In the genomic region with DNA sequence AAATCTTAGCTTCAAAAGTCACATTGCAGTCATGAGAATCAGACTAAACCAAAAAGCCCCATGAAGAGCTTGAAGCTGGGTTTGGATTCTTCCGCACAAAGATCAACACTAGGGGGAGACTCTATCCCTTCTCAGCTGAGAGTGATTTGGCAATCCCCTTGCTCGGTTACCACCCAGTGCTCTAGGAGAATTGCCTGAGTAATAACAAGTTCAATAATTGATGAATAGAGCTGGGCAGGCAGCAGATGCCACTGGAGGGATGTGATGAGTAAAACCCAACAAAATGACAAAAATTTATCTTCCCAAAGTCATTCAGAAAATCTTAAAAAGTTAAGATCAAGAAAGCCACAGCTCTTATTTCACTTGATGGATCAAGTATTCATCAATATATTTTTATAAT, we compare ENCODE assay signal across 8 cellular contexts.
DNase-seq lines count a peak whose midpoint lies in the region; ATAC-seq, FAIRE-seq and TF ChIP-seq lines count a peak whose summit lies in the region.

No MANE protein-coding gene starts in this region.

- POLR2A ChIA-PET in CD8-positive, alpha-beta memory T cell (lab: Charles Lee): interaction anchor here (1.5 kb wide), 1 partner anchor 184 kb away, joined by 6 read pairs; no protein-coding TSS in a partner anchor
- POLR2A ChIA-PET in endothelial cell of umbilical vein (lab: Charles Lee): interaction anchor here (1.1 kb wide), 1 partner anchor 183 kb away, joined by 6 read pairs; no protein-coding TSS in a partner anchor

- peak; percentile 72 for FAIRE-seq in endothelial cell of umbilical vein (lab: Jason Lieb, UNC)

- H3K27ac Mint-ChIP-seq in CD8-positive, alpha-beta memory T cell: no peak overlapping the region

- ATAC-seq in GM18907 (IDR thresholded peaks at IDR 0.05; ENCODE audit: unreplicated experiment) (peak; percentile 95), HG03103 (IDR thresholded peaks at IDR 0.05; ENCODE audit: low read depth, unreplicated experiment) (peak; percentile 78)

- no peaks in the 10 kb centered on the region for H4K20me1 ChIP-seq in endothelial cell of umbilical vein (replicated peaks; ENCODE audit: control insufficient read depth, extremely low read depth, insufficient read depth, low read length)

- no peak overlapping the region for H3K4me3 ChIP-seq in CD8-positive, alpha-beta memory T cell (ENCODE audit: low read length)
- H3K4me3 ChIP-seq in endothelial cell of umbilical vein (replicated peaks in 1 of 3; ENCODE audit: insufficient read depth in 1 of 3, low read depth in 1 of 3, low read length in 3 of 3): no peak overlapping the region

- no peaks in the 10 kb centered on the region for H3K79me2 ChIP-seq in endothelial cell of umbilical vein (ENCODE audit: control insufficient read depth, insufficient read depth, low read length)

- no peaks in the 10 kb centered on the region for H3K9me3 ChIP-seq in CD8-positive, alpha-beta memory T cell (ENCODE audit: low read length)
- H3K9me3 ChIP-seq in endothelial cell of umbilical vein (replicated peaks; ENCODE audit: control insufficient read depth, insufficient read depth, low read length): no peaks in the 10 kb centered on the region

- no peak overlapping the region for H3K4me3 Mint-ChIP-seq in CD8-positive, alpha-beta memory T cell

- no peak overlapping the region for H3K9ac ChIP-seq in endothelial cell of umbilical vein (replicated peaks; ENCODE audit: extremely low read depth, insufficient read depth, low read length)

- no peaks in the 10 kb centered on the region for H3K4me1 ChIP-seq in CD8-positive, alpha-beta memory T cell (ENCODE audit: insufficient read depth, low read length)
- no peaks in the 10 kb centered on the region for H3K4me1 ChIP-seq in endothelial cell of umbilical vein (ENCODE audit: control insufficient read depth, extremely low read depth, insufficient read depth, low read length)

- H3K9me1 ChIP-seq in endothelial cell of umbilical vein (replicated peaks; ENCODE audit: control insufficient read depth, extremely low read depth, insufficient read depth, low read length): no peaks in the 10 kb centered on the region

- no peak overlapping the region for H3K27ac ChIP-seq in CD8-positive, alpha-beta memory T cell (ENCODE audit: low read depth, low read length)
- H3K27ac ChIP-seq in endothelial cell of umbilical vein (ENCODE audit: insufficient read depth, low read depth, low read length) (no peak overlapping the region), substantia nigra (ENCODE audit: low read depth, low read length, poor library complexity, severe bottlenecking) (no peak overlapping the region)

- no peak overlapping the region for H2AFZ ChIP-seq in endothelial cell of umbilical vein (ENCODE audit: low read depth, low read length)

- no peaks in the 10 kb centered on the region for H3K36me3 Mint-ChIP-seq in CD8-positive, alpha-beta memory T cell

- no TSS peak for BruUV-seq in endothelial cell of umbilical vein (replicated peaks; lab: Mats Ljungman, UMichigan)

- intact Hi-C loops in endothelial cell of umbilical vein (cut with micrococcal nuclease): loop anchor here (1.0 to 5.0 kb wide), 6 partner anchors 183 to 463 kb away; a partner anchor contains a TSS

- peak; percentile 78 to 82 for TF ChIP-seq CTCF in endothelial cell of umbilical vein (IDR thresholded peaks at IDR 0.05; ENCODE audit: extremely low read depth in 1 of 2, insufficient read depth in 1 of 2, low read depth in 1 of 2, low read length in 2 of 2)

- H3K27me3 ChIP-seq in CD8-positive, alpha-beta memory T cell (ENCODE audit: insufficient read depth, low read length, poor library complexity, severe bottlenecking): no peaks in the 10 kb centered on the region
- peaks cover 8 to 9% of the 10 kb centered on the region in 2 experiments for H3K27me3 ChIP-seq in endothelial cell of umbilical vein (ENCODE audit: control insufficient read depth in 2 of 2, insufficient read depth in 2 of 2, low read length in 2 of 2)

- H3K36me3 ChIP-seq in CD8-positive, alpha-beta memory T cell (ENCODE audit: insufficient read depth, low read length): no peaks in the 10 kb centered on the region
- H3K36me3 ChIP-seq in endothelial cell of umbilical vein (ENCODE audit: control insufficient read depth in 2 of 2, extremely low read depth in 1 of 2, insufficient read depth in 2 of 2, low read length in 2 of 2): no peaks in the 10 kb centered on the region

- CTCF ChIA-PET in CD8-positive, alpha-beta memory T cell (lab: Charles Lee): interaction anchor here (0.6 to 2.1 kb wide), 26 partner anchors 10 to 462 kb away, joined by 3 to 15 read pairs (median 3); a partner anchor contains a TSS
- CTCF ChIA-PET in endothelial cell of umbilical vein (lab: Charles Lee): interaction anchor here (0.6 to 10.3 kb wide), 78 partner anchors 10 to 547 kb away, joined by 3 to 337 read pairs (median 4); a partner anchor contains a TSS

- H3K4me1 Mint-ChIP-seq in CD8-positive, alpha-beta memory T cell: peaks cover 0 to 5% (median 0%) of the 10 kb centered on the region in 3 donors

- H3K9me3 Mint-ChIP-seq in CD8-positive, alpha-beta memory T cell: no peaks in the 10 kb centered on the region

- dilution Hi-C loops in endothelial cell of umbilical vein (cut with MboI; ENCODE audit: extremely low pct_ligation_motif_present, low sequenced_read_pairs): no loop called here

- H3K27me3 Mint-ChIP-seq in CD8-positive, alpha-beta memory T cell: peaks cover 3 to 12% of the 10 kb centered on the region in 2 donors

- TF ChIP-seq POLR2A in endothelial cell of umbilical vein (IDR thresholded peaks at IDR 0.05; ENCODE audit: low read depth, low read length): no peak

- H3K4me2 ChIP-seq in endothelial cell of umbilical vein (ENCODE audit: insufficient read depth, low read length): no peak overlapping the region

- peak; percentile 15 to 64 (median 50) for DNase-seq in CD8-positive, alpha-beta memory T cell
- DNase-seq in NCI-H2227 treated with DMSO at 0.1 percent for 48 hours (lab: John Stamatoyannopoulos, UW) (peak; percentile 8), endothelial cell of umbilical vein (ENCODE audit: low read depth, low spot score) (peak; percentile 79), mucosa of gallbladder (ENCODE audit: low spot score) (peak; percentile 57), substantia nigra (lab: John Stamatoyannopoulos, UW) (peak in 26 of 49 donors; percentile 1 to 57 (median 17))
- DNase-seq in activated CD4-positive, alpha-beta T cell treated with anti-CD3 and anti-CD28 coated beads for 4 hours: peak; percentile 32 to 50

TF ChIP-seq in endothelial cell of umbilical vein, 7 proteins besides CTCF, POLR2A, EP300 and RAD21:
- TF ChIP-seq GATA2 (IDR thresholded peaks at IDR 0.05; ENCODE audit: insufficient read depth, insufficient read length, low read depth, low read length) (no peak), EZH2 (IDR thresholded peaks at IDR 0.05; ENCODE audit: borderline replicate concordance, low read depth, low read length, severe bottlenecking) (no peak), JUN (IDR thresholded peaks at IDR 0.05; ENCODE audit: borderline replicate concordance, insufficient read depth, insufficient read length, low read depth) (no peak), MYC (IDR thresholded peaks at IDR 0.05; ENCODE audit: low read depth, low read length) (no peak), POLR2AphosphoS5 (IDR thresholded peaks at IDR 0.05; ENCODE audit: insufficient read depth, low read depth, low read length) (no peak), FOS (IDR thresholded peaks at IDR 0.05; ENCODE audit: borderline replicate concordance, insufficient read depth, low read length) (no peak)
- TF ChIP-seq, protein P1, sequence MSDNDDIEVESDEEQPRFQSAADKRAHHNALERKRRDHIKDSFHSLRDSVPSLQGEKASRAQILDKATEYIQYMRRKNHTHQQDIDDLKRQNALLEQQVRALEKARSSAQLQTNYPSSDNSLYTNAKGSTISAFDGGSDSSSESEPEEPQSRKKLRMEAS (IDR thresholded peaks at IDR 0.05; ENCODE audit: insufficient read depth, insufficient read length): no peak

Comparison
In these comparisons a context has a peak if more than half of its experiments do, and no peak if none do; other contexts are left out.
1. DNase-seq: peak in every context shown above with its lines; median percentile 79 in endothelial cell of umbilical vein; 57 in mucosa of gallbladder; 50 in CD8-positive, alpha-beta memory T cell; 41 in activated CD4-positive, alpha-beta T cell treated with anti-CD3 and anti-CD28 coated beads for 4 hours; 17 in substantia nigra; 8 in NCI-H2227 treated with DMSO at 0.1 percent for 48 hours.